Comparison of ENCODE assay signal across 20 cellular contexts in the genomic region with DNA sequence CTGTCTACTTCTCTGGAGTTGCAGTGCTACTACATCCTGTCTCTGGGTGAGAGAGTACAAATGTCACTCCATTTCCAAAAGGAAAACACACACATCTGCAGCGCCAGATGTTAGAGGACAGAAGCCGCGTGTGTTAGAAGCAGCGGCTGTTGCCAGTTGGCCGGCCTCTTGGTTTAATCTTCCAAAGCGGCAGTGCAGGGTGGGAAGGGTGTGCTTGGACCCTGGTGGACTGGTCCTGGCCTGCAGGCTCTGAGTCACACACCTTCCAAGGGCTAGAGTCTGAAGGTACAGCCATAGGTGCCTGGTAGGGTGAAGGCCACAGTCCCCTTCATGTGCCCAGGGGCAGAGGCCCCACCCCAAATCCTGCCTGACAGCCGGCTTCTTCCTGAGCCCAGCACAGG.
DNase-seq lines count a peak whose midpoint lies in the region; ATAC-seq, FAIRE-seq and TF ChIP-seq lines count a peak whose summit lies in the region.
"Had no signal": no experiment of that assay in that cellular context is flagged by ENCODE, and none has a peak within 500 bp of the region (broad histone marks: within the 10 kb centered on the region; RNA-seq: fewer than 3 reads in every experiment).

No MANE protein-coding gene starts in this region.

- H3K79me2 ChIP-seq in HepG2 (ENCODE audit: insufficient read depth, low read length), result no peaks in the 10 kb centered on the region
- H3K79me2 ChIP-seq in neural progenitor cell (ENCODE audit: low read depth), result no peaks in the 10 kb centered on the region

- CTCF ChIA-PET in HepG2 (lab: Yijun Ruan, JAX; ENCODE audit: low intra/inter-chr PET ratio, low total read pairs), result no interaction called here

- no CpG with 5 or more reads among the region's 7 CpGs for WGBS in right lobe of liver (ENCODE audit: insufficient coverage, low coverage, low lambda C conversion rate, missing lambda C conversion rate)
- WGBS in HepG2 (ENCODE audit: low lambda C conversion rate), result 94% methylated on average over 7 of the region's 7 CpGs
- WGBS in aorta, 2 donors, result 76 to 84% methylated on average over 7 of the region's 7 CpGs

- H3K4me1 ChIP-seq in right lobe of liver, result no peaks in the 10 kb centered on the region
- H3K4me1 ChIP-seq in HepG2 (ENCODE audit: insufficient read depth, low read length), result no peaks in the 10 kb centered on the region
- H3K4me1 ChIP-seq in neural progenitor cell, result peaks cover 39% of the 10 kb centered on the region
- no peaks in the 10 kb centered on the region for H3K4me1 ChIP-seq in aorta (ENCODE audit: control insufficient read depth in 1 of 2, insufficient read depth in 2 of 2, low read length in 2 of 2)

- no peak overlapping the region for H3K4me2 ChIP-seq in HepG2 (ENCODE audit: low read depth, low read length)
- H3K4me2 ChIP-seq in neural progenitor cell, result no peak overlapping the region

- H3K9me3 Mint-ChIP-seq in neural progenitor cell, result no peaks in the 10 kb centered on the region

- no peak overlapping the region for H3K4me3 ChIP-seq in right lobe of liver
- no peak overlapping the region for H3K4me3 ChIP-seq in HepG2 (replicated peaks in 1 of 3; ENCODE audit: insufficient read depth in 1 of 3, low read depth in 2 of 3, low read length in 3 of 3)
- no peak overlapping the region for H3K4me3 ChIP-seq in neural progenitor cell
- no peak overlapping the region for H3K4me3 ChIP-seq in aorta (ENCODE audit: low read length in 2 of 2)
- H3K4me3 ChIP-seq: GM23248, K562, SK-N-MC had no signal

- H3F3A ChIP-seq in neural progenitor cell (ENCODE audit: low read depth), result peaks cover 12% of the 10 kb centered on the region

- no peak overlapping the region for H3K4me3 Mint-ChIP-seq in neural progenitor cell

- intact Hi-C loops in right lobe of liver (cut with DNase I), result no loop called here
- intact Hi-C loops in HepG2 (cut with micrococcal nuclease; ENCODE audit: unreplicated experiment), result no loop called here
- intact Hi-C loops in aorta (cut with DNase I), result no loop called here

- H3K36me3 Mint-ChIP-seq in neural progenitor cell, result no peaks in the 10 kb centered on the region

- TF ChIP-seq CTCF in right lobe of liver (IDR thresholded peaks at IDR 0.05) (no peak), HepG2 (CRISPR knock-in tag; IDR thresholded peaks at IDR 0.05) (no peak), neural progenitor cell (IDR thresholded peaks at IDR 0.05) (no peak)

- in situ Hi-C loops in HepG2 (cut with HindIII; ENCODE audit: extremely low pct_ligation_motif_present, low pct_unique_long_range_greater_than_20kb), result no loop called here

- H2AFZ ChIP-seq in HepG2 (ENCODE audit: low read length) (no peak overlapping the region), neural progenitor cell (replicated peaks) (no peak overlapping the region)
- H2AFZ ChIP-seq: GM23248 had no signal

- H3K36me3 ChIP-seq in right lobe of liver (no peaks in the 10 kb centered on the region), HepG2 (replicated peaks in 1 of 2; ENCODE audit: control insufficient read depth in 1 of 2, insufficient read depth in 2 of 2, low read length in 2 of 2) (peaks cover 10 to 35% of the 10 kb centered on the region in 2 experiments; a peak in 4 of 5 replicates), neural progenitor cell (no peaks in the 10 kb centered on the region), aorta (ENCODE audit: control insufficient read depth in 1 of 2, insufficient read depth in 2 of 2, low read length in 1 of 2) (no peaks in the 10 kb centered on the region)

- H4K20me1 ChIP-seq in HepG2 (ENCODE audit: insufficient read depth, low read length), result no peaks in the 10 kb centered on the region
- no peaks in the 10 kb centered on the region for H4K20me1 ChIP-seq in neural progenitor cell (ENCODE audit: low read depth)

- no peaks in the 10 kb centered on the region for H3K9me3 ChIP-seq in right lobe of liver
- no peaks in the 10 kb centered on the region for H3K9me3 ChIP-seq in HepG2 (ENCODE audit: low read length)
- H3K9me3 ChIP-seq in neural progenitor cell (ENCODE audit: low read depth), result no peaks in the 10 kb centered on the region
- no peaks in the 10 kb centered on the region for H3K9me3 ChIP-seq in aorta (ENCODE audit: control insufficient read depth, low read length)

- TF ChIP-seq POLR2A in right lobe of liver (IDR thresholded peaks at IDR 0.05) (no peak), HepG2 (IDR thresholded peaks at IDR 0.05; ENCODE audit: insufficient read depth in 1 of 2, low read depth in 2 of 2, low read length in 2 of 2) (no peak)

- H3K27ac ChIP-seq in right lobe of liver (no peak overlapping the region), HepG2 (ENCODE audit: extremely low read length, insufficient read depth, low read length) (no peak overlapping the region), neural progenitor cell (no peak overlapping the region), aorta (ENCODE audit: low read depth in 1 of 2, low read length in 2 of 2) (no peak overlapping the region)
- H3K27ac ChIP-seq: 22Rv1, GM23248, SK-N-MC had no signal

- POLR2A ChIA-PET in HepG2 (lab: Yijun Ruan, JAX), result no interaction called here

- H3K9ac ChIP-seq in HepG2 (ENCODE audit: insufficient read depth, low read depth, low read length) (no peak overlapping the region), neural progenitor cell (no peak overlapping the region)
- H3K9ac ChIP-seq: GM23248 had no signal

- DNase-seq in DMS 273 (lab: John Stamatoyannopoulos, UW; ENCODE audit: unreplicated experiment) (peak; percentile 67), DMS 273 treated with DMSO at 0.1 percent for 48 hours (lab: John Stamatoyannopoulos, UW) (no peak), right lobe of liver (peak in 2 of 3 donors; percentile 7 to 35), HepG2 (ENCODE audit: low spot score) (no peak), neural progenitor cell (ENCODE audit: low spot score) (no peak), aorta (peak; percentile 18 to 51), NCI-H1092 (lab: John Stamatoyannopoulos, UW) (no peak), NCI-H526 (lab: John Stamatoyannopoulos, UW) (no peak)
- DNase-seq: AML-193, GF-D8, GM23248, HCEC 1CT, NCI-H1105, NCI-H2107, NCI-H524 treated with DMSO at 0.1 percent for 48 hours, SHP77 had no signal

- H3K27me3 ChIP-seq in right lobe of liver (no peaks in the 10 kb centered on the region), HepG2 (ENCODE audit: control insufficient read depth in 1 of 2, insufficient read depth in 2 of 2, low read length in 2 of 2) (no peaks in the 10 kb centered on the region), neural progenitor cell (no peaks in the 10 kb centered on the region), aorta (ENCODE audit: control insufficient read depth in 1 of 2, insufficient read depth in 2 of 2, low read length in 1 of 2) (no peaks in the 10 kb centered on the region)

- BruUV-seq in HepG2 (replicated peaks; lab: Mats Ljungman, UMichigan), result no TSS peak

- ATAC-seq in right lobe of liver, result no peak
- ATAC-seq in HepG2, result no peak
- ATAC-seq in aorta (ENCODE audit: low FRiP score), result no peak
- ATAC-seq: K562, Panc1 had no signal

- TF ChIP-seq RAD21 in HepG2 (CRISPR knock-in tag; IDR thresholded peaks at IDR 0.05), result no peak

- peaks cover 13% of the 10 kb centered on the region for H3K27me3 Mint-ChIP-seq in neural progenitor cell (ENCODE audit: insufficient read depth, low read depth)

- H3K27ac Mint-ChIP-seq in neural progenitor cell, result peak overlapping the region; percentile 27

- no peak for FAIRE-seq in HepG2 (lab: Jason Lieb, UNC)
- FAIRE-seq: K562 had no signal

- TF ChIP-seq EP300 in HepG2 (IDR thresholded peaks at IDR 0.05; ENCODE audit: low read depth in 2 of 2, low read length in 2 of 2) (no peak), HepG2 (CRISPR knock-in tag; IDR thresholded peaks at IDR 0.05; ENCODE audit: borderline replicate concordance) (no peak)

- H3K4me1 Mint-ChIP-seq in neural progenitor cell, result peaks cover 40% of the 10 kb centered on the region

TF ChIP-seq in HepG2, 621 proteins besides CTCF, POLR2A, EP300 and RAD21 (continues in another document):
- TF ChIP-seq FOXP1 (IDR thresholded peaks at IDR 0.05), result no peak
- TF ChIP-seq FOXP1 (CRISPR knock-in tag; IDR thresholded peaks at IDR 0.05), result no peak
- TF ChIP-seq, protein P1, sequence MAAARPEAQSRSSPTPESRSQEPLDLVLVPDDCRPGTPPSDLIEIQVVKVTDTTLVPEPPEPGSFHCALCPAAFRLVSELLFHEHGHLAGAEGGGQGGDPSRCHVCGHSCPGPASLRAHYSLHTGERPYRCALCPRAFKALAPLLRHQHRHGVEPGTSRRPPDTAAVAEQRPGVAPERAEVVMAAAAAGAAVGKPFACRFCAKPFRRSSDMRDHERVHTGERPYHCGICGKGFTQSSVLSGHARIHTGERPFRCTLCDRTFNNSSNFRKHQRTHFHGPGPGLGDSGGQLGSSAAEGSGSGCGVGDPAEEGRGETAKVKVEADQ (CRISPR knock-in tag; IDR thresholded peaks at IDR 0.05; ENCODE audit: borderline replicate concordance), result no peak
- TF ChIP-seq, protein P2, sequence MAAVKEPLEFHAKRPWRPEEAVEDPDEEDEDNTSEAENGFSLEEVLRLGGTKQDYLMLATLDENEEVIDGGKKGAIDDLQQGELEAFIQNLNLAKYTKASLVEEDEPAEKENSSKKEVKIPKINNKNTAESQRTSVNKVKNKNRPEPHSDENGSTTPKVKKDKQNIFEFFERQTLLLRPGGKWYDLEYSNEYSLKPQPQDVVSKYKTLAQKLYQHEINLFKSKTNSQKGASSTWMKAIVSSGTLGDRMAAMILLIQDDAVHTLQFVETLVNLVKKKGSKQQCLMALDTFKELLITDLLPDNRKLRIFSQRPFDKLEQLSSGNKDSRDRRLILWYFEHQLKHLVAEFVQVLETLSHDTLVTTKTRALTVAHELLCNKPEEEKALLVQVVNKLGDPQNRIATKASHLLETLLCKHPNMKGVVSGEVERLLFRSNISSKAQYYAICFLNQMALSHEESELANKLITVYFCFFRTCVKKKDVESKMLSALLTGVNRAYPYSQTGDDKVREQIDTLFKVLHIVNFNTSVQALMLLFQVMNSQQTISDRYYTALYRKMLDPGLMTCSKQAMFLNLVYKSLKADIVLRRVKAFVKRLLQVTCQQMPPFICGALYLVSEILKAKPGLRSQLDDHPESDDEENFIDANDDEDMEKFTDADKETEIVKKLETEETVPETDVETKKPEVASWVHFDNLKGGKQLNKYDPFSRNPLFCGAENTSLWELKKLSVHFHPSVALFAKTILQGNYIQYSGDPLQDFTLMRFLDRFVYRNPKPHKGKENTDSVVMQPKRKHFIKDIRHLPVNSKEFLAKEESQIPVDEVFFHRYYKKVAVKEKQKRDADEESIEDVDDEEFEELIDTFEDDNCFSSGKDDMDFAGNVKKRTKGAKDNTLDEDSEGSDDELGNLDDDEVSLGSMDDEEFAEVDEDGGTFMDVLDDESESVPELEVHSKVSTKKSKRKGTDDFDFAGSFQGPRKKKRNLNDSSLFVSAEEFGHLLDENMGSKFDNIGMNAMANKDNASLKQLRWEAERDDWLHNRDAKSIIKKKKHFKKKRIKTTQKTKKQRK (IDR thresholded peaks at IDR 0.05; ENCODE audit: low read length), result no peak
- no peak for TF ChIP-seq ZNF335 (CRISPR knock-in tag; IDR thresholded peaks at IDR 0.05)
- TF ChIP-seq ZNF672 (CRISPR knock-in tag; IDR thresholded peaks at IDR 0.05), result no peak
- TF ChIP-seq ZBTB20 (CRISPR knock-in tag; IDR thresholded peaks at IDR 0.05; ENCODE audit: borderline replicate concordance, low read depth), result no peak
- TF ChIP-seq HMG20A (CRISPR knock-in tag; IDR thresholded peaks at IDR 0.05; ENCODE audit: borderline replicate concordance), result no peak

Comparison
In these comparisons a context has a peak if more than half of its experiments do, and no peak if none do; other contexts are left out.
1. DNase-seq: peak in DMS 273 (single experiment), right lobe of liver (2 of 3) and aorta (2 of 2); none in DMS 273 treated with DMSO at 0.1 percent for 48 hours (single experiment), HepG2 (single experiment), neural progenitor cell (single experiment), NCI-H1092 (single experiment) and NCI-H526 (0 of 2).